19 cellular contexts compared by ENCODE assay signal in the genomic region with DNA sequence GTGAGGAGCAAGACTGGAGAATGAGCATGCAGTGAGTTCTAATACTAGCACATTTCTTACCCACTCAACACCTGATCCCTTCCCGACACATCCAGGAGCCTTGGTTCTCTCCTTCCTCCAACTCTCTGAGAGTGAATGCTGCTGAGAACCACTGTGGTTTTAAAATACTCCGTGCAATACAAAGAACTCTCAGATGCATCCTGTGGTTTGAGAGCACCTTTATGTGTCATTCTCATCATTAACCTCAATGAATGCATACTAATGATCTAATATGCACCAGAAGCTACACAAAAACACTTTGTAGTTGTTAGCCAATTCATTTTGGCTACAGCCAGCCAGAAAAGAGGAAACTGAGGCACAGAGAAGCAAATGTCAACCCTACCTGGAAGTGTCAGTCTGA.
A peak's percentile ranks its signal among the peaks of the same experiment; 100 is the strongest.
DNase-seq lines count a peak whose midpoint lies in the region; ATAC-seq, FAIRE-seq and TF ChIP-seq lines count a peak whose summit lies in the region.
"Had no signal": no experiment of that assay in that cellular context is flagged by ENCODE, and none has a peak within 500 bp of the region (broad histone marks: within the 10 kb centered on the region; RNA-seq: fewer than 3 reads in every experiment).

No MANE protein-coding gene starts in this region.

- no peaks in the 10 kb centered on the region for H4K20me1 ChIP-seq in astrocyte (ENCODE audit: insufficient read depth, low read length)

- no peaks in the 10 kb centered on the region for H3K36me3 ChIP-seq in astrocyte (ENCODE audit: insufficient read depth, low read length)
- H3K36me3 ChIP-seq: esophagus squamous epithelium, vagina had no signal

- H3K27ac Mint-ChIP-seq in astrocyte (ENCODE audit: unreplicated experiment): no peak overlapping the region
- H3K27ac Mint-ChIP-seq in stimulated activated naive B cell treated with anti-CD40 and anti-IgM and Interleukin-4, amounts not matched to agents 10 μg/mL and 1 μg/mL and 100 μg/mL, for 72 hours: no peak overlapping the region

- H2AFZ ChIP-seq in astrocyte (ENCODE audit: low read depth, low read length): no peak overlapping the region

- peaks cover 12% of the 10 kb centered on the region for H3K27me3 ChIP-seq in astrocyte (ENCODE audit: insufficient read depth, low read length)
- H3K27me3 ChIP-seq: vagina had no signal

- peaks cover 31% of the 10 kb centered on the region for H3K27me3 Mint-ChIP-seq in activated T-cell treated with anti-CD3 and anti-CD28 coated beads, Interleukin-2, amount 50 U/mL, for 4 hours (ENCODE audit: low read depth)
- H3K27me3 Mint-ChIP-seq in astrocyte (ENCODE audit: low read depth, unreplicated experiment): peaks cover 28% of the 10 kb centered on the region
- peaks cover 26 to 33% of the 10 kb centered on the region in 2 donors for H3K27me3 Mint-ChIP-seq in stimulated activated naive B cell treated with anti-CD40 and anti-IgM and Interleukin-4, amounts not matched to agents 10 μg/mL and 1 μg/mL and 100 μg/mL, for 72 hours

- no peaks in the 10 kb centered on the region for H3K36me3 Mint-ChIP-seq in activated T-cell treated with anti-CD3 and anti-CD28 coated beads, Interleukin-2, amount 50 U/mL, for 4 hours (ENCODE audit: insufficient read depth)
- H3K36me3 Mint-ChIP-seq in astrocyte (ENCODE audit: low read depth, unreplicated experiment): peaks cover 4% of the 10 kb centered on the region
- peaks cover 9 to 11% of the 10 kb centered on the region in 2 donors for H3K36me3 Mint-ChIP-seq in stimulated activated naive B cell treated with anti-CD40 and anti-IgM and Interleukin-4, amounts not matched to agents 10 μg/mL and 1 μg/mL and 100 μg/mL, for 72 hours

- no peak overlapping the region for H3K4me3 ChIP-seq in astrocyte (ENCODE audit: insufficient read depth, low read depth, low read length)
- H3K4me3 ChIP-seq: esophagus squamous epithelium, psoas muscle, skin epidermis, vagina had no signal

- H3K4me1 ChIP-seq in astrocyte (ENCODE audit: insufficient read depth, low read length): peaks cover 9% of the 10 kb centered on the region
- H3K4me1 ChIP-seq: psoas muscle had no signal

- H3K4me1 Mint-ChIP-seq in activated T-cell treated with anti-CD3 and anti-CD28 coated beads, Interleukin-2, amount 50 U/mL, for 4 hours (ENCODE audit: low read depth): peaks cover 43% of the 10 kb centered on the region
- H3K4me1 Mint-ChIP-seq in astrocyte (ENCODE audit: low read depth, unreplicated experiment): no peaks in the 10 kb centered on the region
- H3K4me1 Mint-ChIP-seq in stimulated activated naive B cell treated with anti-CD40 and anti-IgM and Interleukin-4, amounts not matched to agents 10 μg/mL and 1 μg/mL and 100 μg/mL, for 72 hours: peaks cover 28 to 56% of the 10 kb centered on the region in 2 donors

- peaks cover 3% of the 10 kb centered on the region for H3K79me2 ChIP-seq in astrocyte (ENCODE audit: insufficient read depth, low read length)

- no peak overlapping the region for H3K9ac ChIP-seq in astrocyte (ENCODE audit: low read length)

- no peak for TF ChIP-seq CTCF in astrocyte (IDR thresholded peaks at IDR 0.05; ENCODE audit: insufficient read depth, low read depth, low read length)

- H3K9me3 ChIP-seq in astrocyte (ENCODE audit: insufficient read depth, low read depth, low read length): no peaks in the 10 kb centered on the region
- H3K9me3 ChIP-seq: esophagus squamous epithelium, psoas muscle, vagina had no signal

- no peak overlapping the region for H3K27ac ChIP-seq in astrocyte (ENCODE audit: low read depth, low read length)
- H3K27ac ChIP-seq: esophagus squamous epithelium, psoas muscle, vagina had no signal

- no peak for ATAC-seq in activated T-cell treated with anti-CD3 and anti-CD28 coated beads, Interleukin-2, amount 50 U/mL, for 4 hours
- ATAC-seq in HG03175 (IDR thresholded peaks at IDR 0.05; ENCODE audit: unreplicated experiment): peak; percentile 63
- peak; percentile 26 to 70 for ATAC-seq in stimulated activated naive B cell treated with anti-CD40 and anti-IgM and Interleukin-4, amounts not matched to agents 10 μg/mL and 1 μg/mL and 100 μg/mL, for 72 hours (replicated peaks)
- ATAC-seq: psoas muscle had no signal

- peak overlapping the region; percentile 10 for H3K4me3 Mint-ChIP-seq in activated T-cell treated with anti-CD3 and anti-CD28 coated beads, Interleukin-2, amount 50 U/mL, for 4 hours
- H3K4me3 Mint-ChIP-seq in astrocyte (ENCODE audit: unreplicated experiment): peak overlapping the region; percentile 17
- H3K4me3 Mint-ChIP-seq in stimulated activated naive B cell treated with anti-CD40 and anti-IgM and Interleukin-4, amounts not matched to agents 10 μg/mL and 1 μg/mL and 100 μg/mL, for 72 hours: no peak overlapping the region

- no peak overlapping the region for H3K4me2 ChIP-seq in astrocyte (ENCODE audit: low read length)

- H3K9me3 Mint-ChIP-seq in activated T-cell treated with anti-CD3 and anti-CD28 coated beads, Interleukin-2, amount 50 U/mL, for 4 hours: no peaks in the 10 kb centered on the region
- H3K9me3 Mint-ChIP-seq in astrocyte (ENCODE audit: unreplicated experiment): peaks cover 1% of the 10 kb centered on the region
- no peaks in the 10 kb centered on the region for H3K9me3 Mint-ChIP-seq in stimulated activated naive B cell treated with anti-CD40 and anti-IgM and Interleukin-4, amounts not matched to agents 10 μg/mL and 1 μg/mL and 100 μg/mL, for 72 hours

- DNase-seq in activated T-cell treated with anti-CD3 and anti-CD28 coated beads, Interleukin-2, amount 50 U/mL, for 4 hours: no peak
- DNase-seq in activated T-cell treated with anti-CD3 and anti-CD28 coated beads, Interleukin-2, amount 50 U/mL, for 48 hours: no peak
- no peak for DNase-seq in astrocyte (ENCODE audit: low read depth)
- DNase-seq in stimulated activated naive B cell treated with anti-CD40 and anti-IgM and Interleukin-4, amounts not matched to agents 10 μg/mL and 1 μg/mL and 100 μg/mL, for 72 hours: no peak
- DNase-seq in HuH-7.5 (ENCODE audit: low spot score): no peak
- DNase-seq in NCI-H1092 treated with DMSO at 0.1 percent for 48 hours (lab: John Stamatoyannopoulos, UW): no peak
- no peak for DNase-seq in kidney glomerular epithelial cell (lab: John Stamatoyannopoulos, UW)
- DNase-seq: activated naive CD4-positive, alpha-beta T cell; aorta; effector CD8-positive, alpha-beta T cell; esophagus squamous epithelium; NCI-H1417 treated with DMSO at 0.1 percent for 48 hours; psoas muscle; SIG-M5; stimulated activated CD4-positive, alpha-beta T cell treated with anti-CD3 and anti-CD28 coated beads, Interleukin-4, amount 100 ng/mL, for 1 hour had no signal

- no peak for FAIRE-seq in astrocyte (lab: Jason Lieb, UNC)
- FAIRE-seq: H1 had no signal

Comparison
In these comparisons a context has a peak if more than half of its experiments do, and no peak if none do; other contexts are left out.
1. ATAC-seq: peak in HG03175 (single experiment) and stimulated activated naive B cell treated with anti-CD40 and anti-IgM and Interleukin-4, amounts not matched to agents 10 μg/mL and 1 μg/mL and 100 μg/mL, for 72 hours (2 of 2); none in activated T-cell treated with anti-CD3 and anti-CD28 coated beads, Interleukin-2, amount 50 U/mL, for 4 hours (0 of 2).
2. H3K4me3 Mint-ChIP-seq: peak in activated T-cell treated with anti-CD3 and anti-CD28 coated beads, Interleukin-2, amount 50 U/mL, for 4 hours (single experiment) and astrocyte (single experiment); none in stimulated activated naive B cell treated with anti-CD40 and anti-IgM and Interleukin-4, amounts not matched to agents 10 μg/mL and 1 μg/mL and 100 μg/mL, for 72 hours (0 of 2).